In genomic region chr19:31699421-31699820, GRCh38 we compare ENCODE assay signal across 18 cellular contexts.
A peak's percentile ranks its signal among the peaks of the same experiment; 100 is the strongest.
DNase-seq lines count a peak whose midpoint lies in the region; ATAC-seq and TF ChIP-seq lines count a peak whose summit lies in the region.
"Had no signal": no experiment of that assay in that cellular context is flagged by ENCODE, and none has a peak within 500 bp of the region (broad histone marks: within the 10 kb centered on the region; RNA-seq: fewer than 3 reads in every experiment).

No MANE protein-coding gene starts in this region.

- H3K9me3 ChIP-seq in neural progenitor cell (ENCODE audit: low read depth), result no peaks in the 10 kb centered on the region
- H3K9me3 ChIP-seq: Caco-2 had no signal

- H2AFZ ChIP-seq in GM23338, result peak overlapping the region; percentile 15; the same call in 1 of the 2 replicates
- no peak overlapping the region for H2AFZ ChIP-seq in neural progenitor cell (replicated peaks)

- no peaks in the 10 kb centered on the region for H3K4me1 ChIP-seq in GM23338 (ENCODE audit: insufficient read depth)
- H3K4me1 ChIP-seq in neural progenitor cell, result peaks cover 7% of the 10 kb centered on the region
- H3K4me1 ChIP-seq: A549, Caco-2 had no signal

- H3K9me3 Mint-ChIP-seq in GM23338 (no peaks in the 10 kb centered on the region), mesothelial cell of epicardium (peaks cover 17% of the 10 kb centered on the region), neural progenitor cell (no peaks in the 10 kb centered on the region)

- H3F3A ChIP-seq in GM23338 (replicated peaks; ENCODE audit: low read depth), result no peaks in the 10 kb centered on the region
- peaks cover 5% of the 10 kb centered on the region for H3F3A ChIP-seq in neural progenitor cell (ENCODE audit: low read depth)

- H4K20me1 ChIP-seq in GM23338 (replicated peaks; ENCODE audit: insufficient read depth) (no peaks in the 10 kb centered on the region), neural progenitor cell (ENCODE audit: low read depth) (no peaks in the 10 kb centered on the region)
- H4K20me1 ChIP-seq: BLaER1 treated with 17β-estradiol and CSF1 and Interleukin-3, amounts not matched to agents 10 nM and 100 nM had no signal

- H3K36me3 Mint-ChIP-seq in GM23338 (ENCODE audit: low read depth), result no peaks in the 10 kb centered on the region
- peaks cover 6% of the 10 kb centered on the region for H3K36me3 Mint-ChIP-seq in mesothelial cell of epicardium
- no peaks in the 10 kb centered on the region for H3K36me3 Mint-ChIP-seq in neural progenitor cell
- H3K36me3 Mint-ChIP-seq: CD8-positive, alpha-beta T cell had no signal

- H3K79me2 ChIP-seq in GM23338 (replicated peaks; ENCODE audit: insufficient read depth), result no peaks in the 10 kb centered on the region
- no peaks in the 10 kb centered on the region for H3K79me2 ChIP-seq in neural progenitor cell (ENCODE audit: low read depth)

- no peak overlapping the region for H3K9ac ChIP-seq in neural progenitor cell
- H3K9ac ChIP-seq: BLaER1 treated with 17β-estradiol and CSF1 and Interleukin-3, amounts not matched to agents 10 nM and 100 nM had no signal

- H3K27me3 ChIP-seq in GM23338 (ENCODE audit: insufficient read depth) (no peaks in the 10 kb centered on the region), neural progenitor cell (no peaks in the 10 kb centered on the region)
- H3K27me3 ChIP-seq: BLaER1 treated with 17β-estradiol and CSF1 and Interleukin-3, amounts not matched to agents 10 nM and 100 nM had no signal

- H3K9me2 ChIP-seq in GM23338 (ENCODE audit: insufficient read depth), result peaks cover 21% of the 10 kb centered on the region

- H3K27ac Mint-ChIP-seq in GM23338 (no peak overlapping the region), mesothelial cell of epicardium (peak overlapping the region; percentile 23), neural progenitor cell (peak overlapping the region; percentile 87)
- H3K27ac Mint-ChIP-seq: B cell; CD4-positive, alpha-beta T cell; CD8-positive, alpha-beta T cell had no signal

- TF ChIP-seq CTCF in GM23338 (conservative IDR thresholded peaks at IDR 0.05; ENCODE audit: low read depth in 2 of 2) (no peak), mesothelial cell of epicardium (IDR thresholded peaks at IDR 0.05; ENCODE audit: unreplicated experiment) (no peak), neural progenitor cell (IDR thresholded peaks at IDR 0.05) (no peak)

- H3K4me1 Mint-ChIP-seq in GM23338 (no peaks in the 10 kb centered on the region), mesothelial cell of epicardium (peaks cover 23% of the 10 kb centered on the region), neural progenitor cell (peaks cover 16% of the 10 kb centered on the region)
- H3K4me1 Mint-ChIP-seq: B cell had no signal

- no peak overlapping the region for H3K4me2 ChIP-seq in GM23338
- no peak overlapping the region for H3K4me2 ChIP-seq in neural progenitor cell
- H3K4me2 ChIP-seq: A549; BLaER1 treated with 17β-estradiol and CSF1 and Interleukin-3, amounts not matched to agents 10 nM and 100 nM had no signal

- H3K27me3 Mint-ChIP-seq in GM23338 (ENCODE audit: insufficient read depth, low read depth, poor library complexity) (peaks cover 7% of the 10 kb centered on the region), mesothelial cell of epicardium (ENCODE audit: low read depth) (peaks cover 5% of the 10 kb centered on the region), neural progenitor cell (ENCODE audit: insufficient read depth, low read depth) (peaks cover 14% of the 10 kb centered on the region)
- H3K27me3 Mint-ChIP-seq: B cell had no signal

- no peak overlapping the region for H3K27ac ChIP-seq in GM23338 (ENCODE audit: low read depth)
- no peak overlapping the region for H3K27ac ChIP-seq in neural progenitor cell
- H3K27ac ChIP-seq: 22Rv1; A549; BLaER1 treated with 17β-estradiol and CSF1 and Interleukin-3, amounts not matched to agents 10 nM and 100 nM; C4-2B had no signal

- DNase-seq in GM23338 (ENCODE audit: low spot score) (no peak), mesothelial cell of epicardium (ENCODE audit: low spot score in 2 of 2, unreplicated experiment in 2 of 2) (no peak), neural progenitor cell (ENCODE audit: low spot score) (peak; percentile 39), NCI-H69 (lab: John Stamatoyannopoulos, UW) (no peak)
- DNase-seq: AML-193; Caco-2; Calu3; CD4-positive, alpha-beta T cell; CD8-positive, alpha-beta T cell; DMS79 treated with DMSO at 0.1 percent for 48 hours; GF-D8 had no signal

- H3K4me3 Mint-ChIP-seq in GM23338 (no peak overlapping the region), mesothelial cell of epicardium (no peak overlapping the region), neural progenitor cell (no peak overlapping the region)
- H3K4me3 Mint-ChIP-seq: B cell; CD4-positive, alpha-beta T cell; CD8-positive, alpha-beta T cell had no signal

- ATAC-seq in GM23338, result no peak
- no peak for ATAC-seq in GM18868 (IDR thresholded peaks at IDR 0.05; ENCODE audit: unreplicated experiment)
- no peak for ATAC-seq in GM21526 (IDR thresholded peaks at IDR 0.05; ENCODE audit: low FRiP score, unreplicated experiment)
- ATAC-seq: A549; CD8-positive, alpha-beta T cell had no signal

- no peak overlapping the region for H3K4me3 ChIP-seq in GM23338
- H3K4me3 ChIP-seq in neural progenitor cell, result no peak overlapping the region
- H3K4me3 ChIP-seq: A549; BLaER1 treated with 17β-estradiol and CSF1 and Interleukin-3, amounts not matched to agents 10 nM and 100 nM had no signal

- H3K36me3 ChIP-seq in GM23338 (ENCODE audit: insufficient read depth) (no peaks in the 10 kb centered on the region), neural progenitor cell (no peaks in the 10 kb centered on the region)
- H3K36me3 ChIP-seq: BLaER1 treated with 17β-estradiol and CSF1 and Interleukin-3, amounts not matched to agents 10 nM and 100 nM had no signal

TF ChIP-seq in GM23338, 12 proteins besides CTCF, POLR2A, EP300 and RAD21 (continues in another document):
- no peak for TF ChIP-seq ZNF331 (CRISPR knock-in tag; IDR thresholded peaks at IDR 0.05; ENCODE audit: low read depth)
- no peak for TF ChIP-seq ZNF114 (CRISPR knock-in tag; IDR thresholded peaks at IDR 0.05)
- no peak for TF ChIP-seq ZNF462 (CRISPR knock-in tag; IDR thresholded peaks at IDR 0.05)
- TF ChIP-seq NANOG (IDR thresholded peaks at IDR 0.05; ENCODE audit: borderline replicate concordance), result no peak
